In the genomic region with DNA sequence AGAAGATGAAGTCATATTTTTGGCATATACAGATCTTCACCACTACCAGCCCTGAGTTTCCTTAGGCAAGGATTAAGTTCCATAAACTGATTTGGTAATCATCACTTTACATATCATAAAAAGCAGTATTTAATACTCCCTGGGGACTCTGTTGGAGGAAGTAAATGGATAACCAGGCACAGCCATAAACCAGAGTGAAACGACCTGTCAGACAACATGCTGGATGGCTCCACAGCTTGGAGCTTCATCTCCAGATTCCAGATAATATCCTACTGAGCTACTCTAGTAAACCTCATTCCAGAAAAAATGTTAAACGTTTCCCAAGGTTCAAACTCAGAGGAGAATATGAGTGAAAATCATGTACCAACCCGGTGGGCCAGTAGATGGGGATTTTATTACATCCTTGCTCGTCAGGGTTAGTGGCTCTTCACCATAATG, we compare ENCODE assay signal across 1 cellular context.
TF ChIP-seq lines count a peak whose summit lies in the region.

No MANE protein-coding gene starts in this region.

TF ChIP-seq in HEK293, 187 proteins besides CTCF, POLR2A, EP300 and RAD21 (continued from another document and continues in another):
- TF ChIP-seq ZNF16 (tag by site-specific recombination; IDR thresholded peaks at IDR 0.05; ENCODE audit: low read depth) = no peak; the same call in 1 of the 2 replicates
- peak; percentile 96 for TF ChIP-seq ZBTB1 (tag by site-specific recombination; IDR thresholded peaks at IDR 0.05)
- TF ChIP-seq ZNF423 (tag by site-specific recombination; IDR thresholded peaks at IDR 0.05) = no peak
- no peak for TF ChIP-seq ZNF670 (tag by site-specific recombination; IDR thresholded peaks at IDR 0.05; ENCODE audit: low read depth)
- no peak for TF ChIP-seq ZNF112 (tag by site-specific recombination; IDR thresholded peaks at IDR 0.05)
- TF ChIP-seq ZNF132 (tag by site-specific recombination; IDR thresholded peaks at IDR 0.05; ENCODE audit: borderline replicate concordance) = no peak
- TF ChIP-seq ZNF621 (tag by site-specific recombination; IDR thresholded peaks at IDR 0.05) = no peak
- TF ChIP-seq MEIS1 (CRISPR knock-in tag; IDR thresholded peaks at IDR 0.05; ENCODE audit: borderline replicate concordance) = no peak
- TF ChIP-seq, protein P1, sequence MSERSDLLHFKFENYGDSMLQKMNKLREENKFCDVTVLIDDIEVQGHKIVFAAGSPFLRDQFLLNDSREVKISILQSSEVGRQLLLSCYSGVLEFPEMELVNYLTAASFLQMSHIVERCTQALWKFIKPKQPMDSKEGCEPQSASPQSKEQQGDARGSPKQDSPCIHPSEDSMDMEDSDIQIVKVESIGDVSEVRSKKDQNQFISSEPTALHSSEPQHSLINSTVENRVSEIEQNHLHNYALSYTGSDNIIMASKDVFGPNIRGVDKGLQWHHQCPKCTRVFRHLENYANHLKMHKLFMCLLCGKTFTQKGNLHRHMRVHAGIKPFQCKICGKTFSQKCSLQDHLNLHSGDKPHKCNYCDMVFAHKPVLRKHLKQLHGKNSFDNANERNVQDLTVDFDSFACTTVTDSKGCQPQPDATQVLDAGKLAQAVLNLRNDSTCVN (tag by site-specific recombination; optimal IDR thresholded peaks at IDR 0.05) = no peak
- TF ChIP-seq SP2 (tag by site-specific recombination; IDR thresholded peaks at IDR 0.05) = peak; percentile 29
- TF ChIP-seq, protein P2, sequence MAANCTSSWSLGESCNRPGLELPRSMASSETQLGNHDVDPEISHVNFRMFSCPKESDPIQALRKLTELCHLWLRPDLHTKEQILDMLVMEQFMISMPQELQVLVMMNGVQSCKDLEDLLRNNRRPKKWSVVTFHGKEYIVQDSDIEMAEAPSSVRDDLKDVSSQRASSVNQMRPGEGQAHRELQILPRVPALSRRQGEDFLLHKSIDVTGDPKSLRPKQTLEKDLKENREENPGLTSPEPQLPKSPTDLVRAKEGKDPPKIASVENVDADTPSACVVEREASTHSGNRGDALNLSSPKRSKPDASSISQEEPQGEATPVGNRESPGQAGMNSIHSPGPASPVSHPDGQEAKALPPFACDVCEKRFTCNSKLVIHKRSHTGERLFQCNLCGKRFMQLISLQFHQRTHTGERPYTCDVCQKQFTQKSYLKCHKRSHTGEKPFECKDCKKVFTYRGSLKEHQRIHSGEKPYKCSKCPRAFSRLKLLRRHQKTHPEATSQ (tag by site-specific recombination; IDR thresholded peaks at IDR 0.05) = no peak
- peak; percentile 67 for TF ChIP-seq ZXDB (tag by site-specific recombination; IDR thresholded peaks at IDR 0.05)
- no peak for TF ChIP-seq ZNF155 (tag by site-specific recombination; IDR thresholded peaks at IDR 0.05)
- peak; percentile 69 for TF ChIP-seq SP7 (tag by site-specific recombination; IDR thresholded peaks at IDR 0.05)
- TF ChIP-seq, protein P3, sequence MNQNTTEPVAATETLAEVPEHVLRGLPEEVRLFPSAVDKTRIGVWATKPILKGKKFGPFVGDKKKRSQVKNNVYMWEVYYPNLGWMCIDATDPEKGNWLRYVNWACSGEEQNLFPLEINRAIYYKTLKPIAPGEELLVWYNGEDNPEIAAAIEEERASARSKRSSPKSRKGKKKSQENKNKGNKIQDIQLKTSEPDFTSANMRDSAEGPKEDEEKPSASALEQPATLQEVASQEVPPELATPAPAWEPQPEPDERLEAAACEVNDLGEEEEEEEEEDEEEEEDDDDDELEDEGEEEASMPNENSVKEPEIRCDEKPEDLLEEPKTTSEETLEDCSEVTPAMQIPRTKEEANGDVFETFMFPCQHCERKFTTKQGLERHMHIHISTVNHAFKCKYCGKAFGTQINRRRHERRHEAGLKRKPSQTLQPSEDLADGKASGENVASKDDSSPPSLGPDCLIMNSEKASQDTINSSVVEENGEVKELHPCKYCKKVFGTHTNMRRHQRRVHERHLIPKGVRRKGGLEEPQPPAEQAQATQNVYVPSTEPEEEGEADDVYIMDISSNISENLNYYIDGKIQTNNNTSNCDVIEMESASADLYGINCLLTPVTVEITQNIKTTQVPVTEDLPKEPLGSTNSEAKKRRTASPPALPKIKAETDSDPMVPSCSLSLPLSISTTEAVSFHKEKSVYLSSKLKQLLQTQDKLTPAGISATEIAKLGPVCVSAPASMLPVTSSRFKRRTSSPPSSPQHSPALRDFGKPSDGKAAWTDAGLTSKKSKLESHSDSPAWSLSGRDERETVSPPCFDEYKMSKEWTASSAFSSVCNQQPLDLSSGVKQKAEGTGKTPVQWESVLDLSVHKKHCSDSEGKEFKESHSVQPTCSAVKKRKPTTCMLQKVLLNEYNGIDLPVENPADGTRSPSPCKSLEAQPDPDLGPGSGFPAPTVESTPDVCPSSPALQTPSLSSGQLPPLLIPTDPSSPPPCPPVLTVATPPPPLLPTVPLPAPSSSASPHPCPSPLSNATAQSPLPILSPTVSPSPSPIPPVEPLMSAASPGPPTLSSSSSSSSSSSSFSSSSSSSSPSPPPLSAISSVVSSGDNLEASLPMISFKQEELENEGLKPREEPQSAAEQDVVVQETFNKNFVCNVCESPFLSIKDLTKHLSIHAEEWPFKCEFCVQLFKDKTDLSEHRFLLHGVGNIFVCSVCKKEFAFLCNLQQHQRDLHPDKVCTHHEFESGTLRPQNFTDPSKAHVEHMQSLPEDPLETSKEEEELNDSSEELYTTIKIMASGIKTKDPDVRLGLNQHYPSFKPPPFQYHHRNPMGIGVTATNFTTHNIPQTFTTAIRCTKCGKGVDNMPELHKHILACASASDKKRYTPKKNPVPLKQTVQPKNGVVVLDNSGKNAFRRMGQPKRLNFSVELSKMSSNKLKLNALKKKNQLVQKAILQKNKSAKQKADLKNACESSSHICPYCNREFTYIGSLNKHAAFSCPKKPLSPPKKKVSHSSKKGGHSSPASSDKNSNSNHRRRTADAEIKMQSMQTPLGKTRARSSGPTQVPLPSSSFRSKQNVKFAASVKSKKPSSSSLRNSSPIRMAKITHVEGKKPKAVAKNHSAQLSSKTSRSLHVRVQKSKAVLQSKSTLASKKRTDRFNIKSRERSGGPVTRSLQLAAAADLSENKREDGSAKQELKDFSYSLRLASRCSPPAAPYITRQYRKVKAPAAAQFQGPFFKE (tag by site-specific recombination; IDR thresholded peaks at IDR 0.05; ENCODE audit: borderline replicate concordance) = no peak
- no peak for TF ChIP-seq ZNF707 (tag by site-specific recombination; IDR thresholded peaks at IDR 0.05)
- TF ChIP-seq ZNF654 (tag by site-specific recombination; IDR thresholded peaks at IDR 0.05; ENCODE audit: low read depth) = peak; percentile 28; the same call in 1 of the 2 replicates
- TF ChIP-seq ZNF600 (tag by site-specific recombination; IDR thresholded peaks at IDR 0.05) = peak; percentile 8; the same call in 1 of the 2 replicates
- TF ChIP-seq MZF1 (tag by site-specific recombination; IDR thresholded peaks at IDR 0.05; ENCODE audit: borderline replicate concordance) = peak; percentile 100
- no peak for TF ChIP-seq ZNF175 (tag by site-specific recombination; IDR thresholded peaks at IDR 0.05)
- TF ChIP-seq MYNN (tag by site-specific recombination; IDR thresholded peaks at IDR 0.05; ENCODE audit: borderline replicate concordance) = no peak
- TF ChIP-seq, protein P4, sequence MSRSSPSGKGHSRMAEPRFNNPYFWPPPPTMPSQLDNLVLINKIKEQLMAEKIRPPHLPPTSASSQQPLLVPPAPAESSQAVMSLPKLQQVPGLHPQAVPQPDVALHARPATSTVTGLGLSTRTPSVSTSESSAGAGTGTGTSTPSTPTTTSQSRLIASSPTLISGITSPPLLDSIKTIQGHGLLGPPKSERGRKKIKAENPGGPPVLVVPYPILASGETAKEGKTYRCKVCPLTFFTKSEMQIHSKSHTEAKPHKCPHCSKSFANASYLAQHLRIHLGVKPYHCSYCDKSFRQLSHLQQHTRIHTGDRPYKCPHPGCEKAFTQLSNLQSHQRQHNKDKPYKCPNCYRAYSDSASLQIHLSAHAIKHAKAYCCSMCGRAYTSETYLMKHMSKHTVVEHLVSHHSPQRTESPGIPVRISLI (tag by site-specific recombination; IDR thresholded peaks at IDR 0.05) = peak; percentile 76
- TF ChIP-seq ZBTB8A (tag by site-specific recombination; IDR thresholded peaks at IDR 0.05) = peak; percentile 49; the same call in 1 of the 2 replicates
- TF ChIP-seq ZNF19 (tag by site-specific recombination; IDR thresholded peaks at IDR 0.05; ENCODE audit: low read depth) = no peak
- no peak for TF ChIP-seq ZNF248 (tag by site-specific recombination; IDR thresholded peaks at IDR 0.05)
- TF ChIP-seq ZNF658 (tag by site-specific recombination; IDR thresholded peaks at IDR 0.05) = no peak
- TF ChIP-seq, protein P5, sequence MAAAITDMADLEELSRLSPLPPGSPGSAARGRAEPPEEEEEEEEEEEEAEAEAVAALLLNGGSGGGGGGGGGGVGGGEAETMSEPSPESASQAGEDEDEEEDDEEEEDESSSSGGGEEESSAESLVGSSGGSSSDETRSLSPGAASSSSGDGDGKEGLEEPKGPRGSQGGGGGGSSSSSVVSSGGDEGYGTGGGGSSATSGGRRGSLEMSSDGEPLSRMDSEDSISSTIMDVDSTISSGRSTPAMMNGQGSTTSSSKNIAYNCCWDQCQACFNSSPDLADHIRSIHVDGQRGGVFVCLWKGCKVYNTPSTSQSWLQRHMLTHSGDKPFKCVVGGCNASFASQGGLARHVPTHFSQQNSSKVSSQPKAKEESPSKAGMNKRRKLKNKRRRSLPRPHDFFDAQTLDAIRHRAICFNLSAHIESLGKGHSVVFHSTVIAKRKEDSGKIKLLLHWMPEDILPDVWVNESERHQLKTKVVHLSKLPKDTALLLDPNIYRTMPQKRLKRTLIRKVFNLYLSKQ (tag by site-specific recombination; IDR thresholded peaks at IDR 0.05; ENCODE audit: borderline replicate concordance) = no peak
- TF ChIP-seq ZNF549 (tag by site-specific recombination; IDR thresholded peaks at IDR 0.05) = no peak
- TF ChIP-seq, protein P6, sequence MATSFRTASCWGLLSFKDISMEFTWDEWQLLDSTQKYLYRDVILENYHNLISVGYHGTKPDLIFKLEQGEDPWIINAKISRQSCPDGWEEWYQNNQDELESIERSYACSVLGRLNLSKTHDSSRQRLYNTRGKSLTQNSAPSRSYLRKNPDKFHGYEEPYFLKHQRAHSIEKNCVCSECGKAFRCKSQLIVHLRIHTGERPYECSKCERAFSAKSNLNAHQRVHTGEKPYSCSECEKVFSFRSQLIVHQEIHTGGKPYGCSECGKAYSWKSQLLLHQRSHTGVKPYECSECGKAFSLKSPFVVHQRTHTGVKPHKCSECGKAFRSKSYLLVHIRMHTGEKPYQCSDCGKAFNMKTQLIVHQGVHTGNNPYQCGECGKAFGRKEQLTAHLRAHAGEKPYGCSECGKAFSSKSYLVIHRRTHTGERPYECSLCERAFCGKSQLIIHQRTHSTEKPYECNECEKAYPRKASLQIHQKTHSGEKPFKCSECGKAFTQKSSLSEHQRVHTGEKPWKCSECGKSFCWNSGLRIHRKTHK (tag by site-specific recombination; IDR thresholded peaks at IDR 0.05) = no peak
- peak; percentile 86 for TF ChIP-seq FEZF1 (tag by site-specific recombination; IDR thresholded peaks at IDR 0.05)
- peak; percentile 98 for TF ChIP-seq BCL11A (tag by site-specific recombination; IDR thresholded peaks at IDR 0.05; ENCODE audit: low read depth)
- TF ChIP-seq PRDM1 (tag by site-specific recombination; IDR thresholded peaks at IDR 0.05) = no peak
- 0 out of 2 replicates have a peak, but pooled peaks have one; percentile 1 for TF ChIP-seq ZNF121 (tag by site-specific recombination; IDR thresholded peaks at IDR 0.05)
- TF ChIP-seq, protein P7, sequence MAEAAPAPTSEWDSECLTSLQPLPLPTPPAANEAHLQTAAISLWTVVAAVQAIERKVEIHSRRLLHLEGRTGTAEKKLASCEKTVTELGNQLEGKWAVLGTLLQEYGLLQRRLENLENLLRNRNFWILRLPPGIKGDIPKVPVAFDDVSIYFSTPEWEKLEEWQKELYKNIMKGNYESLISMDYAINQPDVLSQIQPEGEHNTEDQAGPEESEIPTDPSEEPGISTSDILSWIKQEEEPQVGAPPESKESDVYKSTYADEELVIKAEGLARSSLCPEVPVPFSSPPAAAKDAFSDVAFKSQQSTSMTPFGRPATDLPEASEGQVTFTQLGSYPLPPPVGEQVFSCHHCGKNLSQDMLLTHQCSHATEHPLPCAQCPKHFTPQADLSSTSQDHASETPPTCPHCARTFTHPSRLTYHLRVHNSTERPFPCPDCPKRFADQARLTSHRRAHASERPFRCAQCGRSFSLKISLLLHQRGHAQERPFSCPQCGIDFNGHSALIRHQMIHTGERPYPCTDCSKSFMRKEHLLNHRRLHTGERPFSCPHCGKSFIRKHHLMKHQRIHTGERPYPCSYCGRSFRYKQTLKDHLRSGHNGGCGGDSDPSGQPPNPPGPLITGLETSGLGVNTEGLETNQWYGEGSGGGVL (tag by site-specific recombination; IDR thresholded peaks at IDR 0.05) = no peak
- peak; percentile 76 for TF ChIP-seq ZNF394 (tag by site-specific recombination; IDR thresholded peaks at IDR 0.05; ENCODE audit: borderline replicate concordance)
- peak; percentile 74 for TF ChIP-seq KLF8 (tag by site-specific recombination; IDR thresholded peaks at IDR 0.05)
- no peak for TF ChIP-seq YY1 (tag by site-specific recombination; IDR thresholded peaks at IDR 0.05)
- TF ChIP-seq ZNF114 (tag by site-specific recombination; IDR thresholded peaks at IDR 0.05) = no peak
- TF ChIP-seq ZSCAN30 (tag by site-specific recombination; IDR thresholded peaks at IDR 0.05) = peak; percentile 39; the same call in 1 of the 2 replicates
- TF ChIP-seq ZNF404 (tag by site-specific recombination; IDR thresholded peaks at IDR 0.05) = no peak
- peak; percentile 85 for TF ChIP-seq GFI1B (tag by site-specific recombination; IDR thresholded peaks at IDR 0.05)
- TF ChIP-seq ZNF48 (tag by site-specific recombination; IDR thresholded peaks at IDR 0.05) = no peak
- no peak for TF ChIP-seq ZNF626 (tag by site-specific recombination; IDR thresholded peaks at IDR 0.05)
- no peak for TF ChIP-seq ZNF138 (tag by site-specific recombination; IDR thresholded peaks at IDR 0.05; ENCODE audit: borderline replicate concordance)
- TF ChIP-seq, protein P8, sequence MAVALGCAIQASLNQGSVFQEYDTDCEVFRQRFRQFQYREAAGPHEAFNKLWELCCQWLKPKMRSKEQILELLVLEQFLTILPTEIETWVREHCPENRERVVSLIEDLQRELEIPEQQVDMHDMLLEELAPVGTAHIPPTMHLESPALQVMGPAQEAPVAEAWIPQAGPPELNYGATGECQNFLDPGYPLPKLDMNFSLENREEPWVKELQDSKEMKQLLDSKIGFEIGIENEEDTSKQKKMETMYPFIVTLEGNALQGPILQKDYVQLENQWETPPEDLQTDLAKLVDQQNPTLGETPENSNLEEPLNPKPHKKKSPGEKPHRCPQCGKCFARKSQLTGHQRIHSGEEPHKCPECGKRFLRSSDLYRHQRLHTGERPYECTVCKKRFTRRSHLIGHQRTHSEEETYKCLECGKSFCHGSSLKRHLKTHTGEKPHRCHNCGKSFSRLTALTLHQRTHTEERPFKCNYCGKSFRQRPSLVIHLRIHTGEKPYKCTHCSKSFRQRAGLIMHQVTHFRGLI (tag by site-specific recombination; IDR thresholded peaks at IDR 0.05) = no peak; the same call in 1 of the 2 replicates
- TF ChIP-seq KLF1 (tag by site-specific recombination; IDR thresholded peaks at IDR 0.05) = no peak
- no peak for TF ChIP-seq ZNF768 (tag by site-specific recombination; IDR thresholded peaks at IDR 0.05)
- no peak for TF ChIP-seq ZNF239 (tag by site-specific recombination; IDR thresholded peaks at IDR 0.05)
- no peak for TF ChIP-seq ZBTB21 (tag by site-specific recombination; IDR thresholded peaks at IDR 0.05)
- no peak for TF ChIP-seq ZNF174 (tag by site-specific recombination; IDR thresholded peaks at IDR 0.05)
- TF ChIP-seq ZNF223 (tag by site-specific recombination; IDR thresholded peaks at IDR 0.05) = no peak
- no peak for TF ChIP-seq ZNF433 (tag by site-specific recombination; IDR thresholded peaks at IDR 0.05; ENCODE audit: low read depth)
- no peak for TF ChIP-seq ZNF350 (tag by site-specific recombination; IDR thresholded peaks at IDR 0.05)
- TF ChIP-seq ZNF146 (tag by site-specific recombination; IDR thresholded peaks at IDR 0.05) = peak; percentile 46
- no peak for TF ChIP-seq ZBTB48 (tag by site-specific recombination; IDR thresholded peaks at IDR 0.05)
